ENCODE assay signal across 8 cellular contexts in the genomic region with DNA sequence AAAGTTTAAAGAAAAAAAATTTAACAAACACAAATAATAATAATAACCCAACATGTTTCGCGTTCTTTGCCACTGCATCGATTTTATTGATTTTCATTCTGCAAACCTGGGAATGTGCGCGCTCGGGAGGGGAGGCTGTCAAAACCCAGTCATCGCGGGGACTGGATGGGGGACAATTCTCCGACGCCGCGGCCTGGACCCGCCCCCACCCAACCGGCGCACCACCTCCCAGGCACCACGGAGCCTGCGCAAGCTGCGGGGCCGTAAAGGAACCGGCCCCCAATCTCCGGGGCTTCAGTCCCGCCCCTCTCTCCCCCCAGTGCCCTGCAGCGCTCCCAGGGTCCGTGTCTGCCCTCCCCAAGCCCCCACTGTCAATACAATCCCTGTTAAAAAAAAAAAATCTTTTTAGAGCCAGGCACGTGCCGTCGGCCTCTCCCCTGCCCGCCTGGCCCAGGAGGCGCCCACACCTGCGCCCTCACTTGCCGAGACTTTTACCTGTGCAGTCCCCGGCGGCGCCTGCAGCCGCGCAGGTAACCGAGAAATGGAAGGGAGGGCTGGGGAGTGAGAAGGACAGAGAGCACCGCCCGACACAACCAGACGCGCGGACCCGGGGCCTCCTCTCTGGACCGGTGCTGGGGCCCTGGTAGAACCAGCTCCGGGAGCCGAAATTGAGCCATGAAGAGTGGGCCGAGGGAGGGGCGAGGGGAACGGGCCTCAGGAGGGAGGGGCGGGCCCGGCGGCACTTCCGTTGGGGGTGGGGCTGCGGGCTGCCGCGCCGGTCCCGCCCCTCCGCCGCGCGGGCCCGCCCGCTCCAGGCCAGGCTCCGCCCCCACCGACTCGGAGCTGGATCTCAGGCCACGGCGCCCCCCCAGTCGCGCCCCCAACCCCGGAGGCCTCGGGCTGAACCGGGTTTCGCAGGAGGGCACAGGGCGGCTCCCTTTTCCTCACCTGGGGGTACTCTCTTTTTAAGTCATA. TPM values are rescaled to one million over a fixed set of nuclear protein-coding genes. Genes with fewer than 3 reads are reported as not detected.
DNase-seq lines count a peak whose midpoint lies in the region; ATAC-seq and TF ChIP-seq lines count a peak whose summit lies in the region.

No MANE protein-coding gene starts in this region.

- ATAC-seq in GM18511 (IDR thresholded peaks at IDR 0.05; ENCODE audit: unreplicated experiment) (peak; percentile 65), gastroesophageal sphincter (peak; percentile 82), GM18519 (IDR thresholded peaks at IDR 0.05; ENCODE audit: low FRiP score, unreplicated experiment) (no peak), HG03108 (IDR thresholded peaks at IDR 0.05; ENCODE audit: unreplicated experiment) (no peak)

- peaks cover 57% of the 10 kb centered on the region for H3K79me2 ChIP-seq in neural cell (replicated peaks; ENCODE audit: insufficient read depth, low read length)

- H3K27ac ChIP-seq in BLaER1, result no peak overlapping the region
- peak overlapping the region; percentile 62 to 100 (median 100) for H3K27ac ChIP-seq in gastroesophageal sphincter
- H3K27ac ChIP-seq in neural cell (ENCODE audit: low read length), result peak overlapping the region; percentile 71

- H3K36me3 ChIP-seq in BLaER1 (no peaks in the 10 kb centered on the region), gastroesophageal sphincter (no peaks in the 10 kb centered on the region), neural cell (ENCODE audit: insufficient read depth, low read length) (no peaks in the 10 kb centered on the region)

- peaks cover 48% of the 10 kb centered on the region for H3K9me3 ChIP-seq in BLaER1
- H3K9me3 ChIP-seq in gastroesophageal sphincter, result no peaks in the 10 kb centered on the region
- no peaks in the 10 kb centered on the region for H3K9me3 ChIP-seq in neural cell (ENCODE audit: low read length)

- TF ChIP-seq RAD21 in neural cell (conservative IDR thresholded peaks at IDR 0.05), result peak; percentile 65

- DNase-seq in NCI-H1105 (lab: John Stamatoyannopoulos, UW), result peak; percentile 65
- DNase-seq in activated CD8-positive, alpha-beta memory T cell treated with anti-CD3 and anti-CD28 coated beads, Interleukin-2, amount 50 U/mL, for 48 hours, result peak; percentile 62

- peaks cover 39% of the 10 kb centered on the region for H4K20me1 ChIP-seq in BLaER1
- H4K20me1 ChIP-seq in neural cell (ENCODE audit: insufficient read depth), result no peaks in the 10 kb centered on the region

- H3K9me2 ChIP-seq in neural cell (ENCODE audit: insufficient read depth, low read length), result no peaks in the 10 kb centered on the region

- TF ChIP-seq CTCF in gastroesophageal sphincter (IDR thresholded peaks at IDR 0.05) (peak in 1 of 4 experiments; percentile 15), neural cell (IDR thresholded peaks at IDR 0.05; ENCODE audit: poor library complexity, severe bottlenecking) (peak; percentile 49)

- H2AFZ ChIP-seq in neural cell (ENCODE audit: low read depth, low read length), result no peak overlapping the region

- no peak overlapping the region for H3K9ac ChIP-seq in BLaER1
- peak overlapping the region; percentile 100 for H3K9ac ChIP-seq in neural cell (ENCODE audit: low read length)

- 1% methylated on average over 23 of the region's 76 CpGs; no CpG with 5 or more reads in 1 of the 2 donors for WGBS in gastroesophageal sphincter (ENCODE audit: low coverage in 1 of 2), 2 donors

- H3K4me2 ChIP-seq in BLaER1 (peak overlapping the region; percentile 73), neural cell (ENCODE audit: low read length) (peak overlapping the region; percentile 90)

- H3K4me3 ChIP-seq in BLaER1, result peak overlapping the region; percentile 68
- H3K4me3 ChIP-seq in gastroesophageal sphincter, result peak overlapping the region; percentile 71 to 100
- peak overlapping the region; percentile 94 for H3K4me3 ChIP-seq in neural cell (ENCODE audit: low read length)

- peaks cover 70% of the 10 kb centered on the region for H3K27me3 ChIP-seq in BLaER1
- no peaks in the 10 kb centered on the region for H3K27me3 ChIP-seq in gastroesophageal sphincter
- H3K27me3 ChIP-seq in neural cell (ENCODE audit: insufficient read depth, low read depth, low read length), result peaks cover 62% of the 10 kb centered on the region

- H3K4me1 ChIP-seq in BLaER1 (peaks cover 3% of the 10 kb centered on the region; the same call in 1 of the 2 replicates), gastroesophageal sphincter (peaks cover 0 to 53% (median 4%) of the 10 kb centered on the region in 3 donors)

- TF ChIP-seq POLR2A in gastroesophageal sphincter (IDR thresholded peaks at IDR 0.05), result peak in 1 of 2 donors; percentile 24

- no peaks in the 10 kb centered on the region for H3F3A ChIP-seq in neural cell (ENCODE audit: insufficient read depth, low read length, poor library complexity, severe bottlenecking)

- TF ChIP-seq EP300 in gastroesophageal sphincter (IDR thresholded peaks at IDR 0.05) (no peak), neural cell (conservative IDR thresholded peaks at IDR 0.05; ENCODE audit: poor library complexity, severe bottlenecking) (no peak)

TF ChIP-seq in neural cell, 6 proteins besides CTCF, POLR2A, EP300 and RAD21:
- TF ChIP-seq EZH2 (IDR thresholded peaks at IDR 0.05; ENCODE audit: borderline replicate concordance, insufficient read depth, low read length, poor library complexity, severe bottlenecking) (no peak), TAF1 (IDR thresholded peaks at IDR 0.05; ENCODE audit: low read depth) (no peak), SMC3 (conservative IDR thresholded peaks at IDR 0.05; ENCODE audit: poor library complexity) (peak; percentile 45), POLR2AphosphoS5 (IDR thresholded peaks at IDR 0.05) (peak; percentile 25), MXI1 (conservative IDR thresholded peaks at IDR 0.05; ENCODE audit: poor library complexity, severe bottlenecking) (peak; percentile 31)
- TF ChIP-seq, protein P1, sequence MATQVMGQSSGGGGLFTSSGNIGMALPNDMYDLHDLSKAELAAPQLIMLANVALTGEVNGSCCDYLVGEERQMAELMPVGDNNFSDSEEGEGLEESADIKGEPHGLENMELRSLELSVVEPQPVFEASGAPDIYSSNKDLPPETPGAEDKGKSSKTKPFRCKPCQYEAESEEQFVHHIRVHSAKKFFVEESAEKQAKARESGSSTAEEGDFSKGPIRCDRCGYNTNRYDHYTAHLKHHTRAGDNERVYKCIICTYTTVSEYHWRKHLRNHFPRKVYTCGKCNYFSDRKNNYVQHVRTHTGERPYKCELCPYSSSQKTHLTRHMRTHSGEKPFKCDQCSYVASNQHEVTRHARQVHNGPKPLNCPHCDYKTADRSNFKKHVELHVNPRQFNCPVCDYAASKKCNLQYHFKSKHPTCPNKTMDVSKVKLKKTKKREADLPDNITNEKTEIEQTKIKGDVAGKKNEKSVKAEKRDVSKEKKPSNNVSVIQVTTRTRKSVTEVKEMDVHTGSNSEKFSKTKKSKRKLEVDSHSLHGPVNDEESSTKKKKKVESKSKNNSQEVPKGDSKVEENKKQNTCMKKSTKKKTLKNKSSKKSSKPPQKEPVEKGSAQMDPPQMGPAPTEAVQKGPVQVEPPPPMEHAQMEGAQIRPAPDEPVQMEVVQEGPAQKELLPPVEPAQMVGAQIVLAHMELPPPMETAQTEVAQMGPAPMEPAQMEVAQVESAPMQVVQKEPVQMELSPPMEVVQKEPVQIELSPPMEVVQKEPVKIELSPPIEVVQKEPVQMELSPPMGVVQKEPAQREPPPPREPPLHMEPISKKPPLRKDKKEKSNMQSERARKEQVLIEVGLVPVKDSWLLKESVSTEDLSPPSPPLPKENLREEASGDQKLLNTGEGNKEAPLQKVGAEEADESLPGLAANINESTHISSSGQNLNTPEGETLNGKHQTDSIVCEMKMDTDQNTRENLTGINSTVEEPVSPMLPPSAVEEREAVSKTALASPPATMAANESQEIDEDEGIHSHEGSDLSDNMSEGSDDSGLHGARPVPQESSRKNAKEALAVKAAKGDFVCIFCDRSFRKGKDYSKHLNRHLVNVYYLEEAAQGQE (IDR thresholded peaks at IDR 0.05; ENCODE audit: borderline replicate concordance), result no peak

RNA-seq across cellular contexts. Expression of a gene that starts 7.6 kb away (rescaled TPM):
- 10 to 100 TPM; 27.3 to 83.7 (median 43.4) TPM for total RNA-seq in gastroesophageal sphincter
- polyA plus RNA-seq in neural cell, result 41.4 and 49.9 TPM in 2 replicates
- 89.5 and 107 TPM in 2 replicates for polyA minus RNA-seq in neural cell

RNA-seq across cellular contexts. Expression of a gene that starts 22.2 kb away (rescaled TPM):
- total RNA-seq in gastroesophageal sphincter, result 10 to 100 TPM in 1 of 4 donors, 1 to 10 TPM in 3; 7.3 to 20.1 (median 8.4) TPM
- 5.6 and 8.4 TPM in 2 replicates for polyA plus RNA-seq in neural cell
- polyA minus RNA-seq in neural cell, result 16.6 and 21.2 TPM in 2 replicates

Comparison
In these comparisons a context has a peak if more than half of its experiments do, and no peak if none do; other contexts are left out.
1. ATAC-seq: peak in GM18511 (single experiment) and gastroesophageal sphincter (single experiment); none in GM18519 (single experiment) and HG03108 (single experiment).
2. Peak in every context shown above with its lines, with median percentiles within 50 percentile points of each other: H3K4me3 ChIP-seq.